ENCODE assay signal across 24 cellular contexts in the genomic region with DNA sequence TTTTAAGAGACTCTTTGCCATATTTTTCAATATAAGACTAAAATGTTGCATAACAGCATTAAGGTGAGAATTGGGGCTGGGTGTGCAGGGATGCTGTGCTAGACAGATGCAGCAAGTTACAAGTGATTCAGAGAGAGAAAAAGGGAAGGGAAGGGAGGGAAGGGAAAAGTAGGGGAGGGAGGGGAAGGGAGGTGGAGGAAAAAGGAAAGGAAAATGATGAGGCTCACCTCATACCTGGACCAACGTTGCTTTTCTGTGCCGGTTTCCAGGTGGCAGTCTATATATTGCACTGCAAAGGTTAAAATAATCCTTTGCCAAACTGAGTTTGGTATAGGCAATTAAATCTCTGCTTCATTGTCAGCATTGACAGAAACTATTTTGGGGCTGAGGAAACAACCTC.
"Had no signal": no experiment of that assay in that cellular context is flagged by ENCODE, and none has a peak within 500 bp of the region (broad histone marks: within the 10 kb centered on the region; RNA-seq: fewer than 3 reads in every experiment).

No MANE protein-coding gene starts in this region.

- FAIRE-seq: endometrium had no signal

- H3K4me1 ChIP-seq: colonic mucosa, gastroesophageal sphincter, left lung, lower lobe of right lung had no signal

- H3K27ac ChIP-seq: colonic mucosa, epithelial cell of prostate, esophagus squamous epithelium, gastroesophageal sphincter, heart left ventricle, hepatocyte, left lung, lower lobe of right lung had no signal

- DNase-seq: colonic mucosa; cortex of kidney; effector CD8-positive, alpha-beta T cell; effector memory CD8-positive, alpha-beta T cell; endodermal cell; erythroblast; esophagus squamous epithelium; foreskin fibroblast; foreskin melanocyte; heart left ventricle; hypothalamus; immature natural killer cell; islet precursor cell; left cardiac atrium; left lung; left ventricle myocardium superior; lower lobe of right lung; mesenchymal stem cell; mucosa of descending colon; naive B cell had no signal

- H2AFZ ChIP-seq: hepatocyte had no signal

- H3K36me3 ChIP-seq: colonic mucosa, esophagus squamous epithelium, gastroesophageal sphincter, heart left ventricle, left lung, lower lobe of right lung had no signal

- H3K4me3 ChIP-seq: colonic mucosa, esophagus squamous epithelium, gastroesophageal sphincter, heart left ventricle, hepatocyte, left lung, lower lobe of right lung, mucosa of descending colon had no signal

- H3K9me3 ChIP-seq: colonic mucosa, esophagus squamous epithelium, gastroesophageal sphincter, heart left ventricle, left lung, lower lobe of right lung, mucosa of descending colon had no signal

- H3K27me3 ChIP-seq: colonic mucosa, esophagus squamous epithelium, gastroesophageal sphincter, heart left ventricle, hepatocyte, left lung had no signal

- H3K4me2 ChIP-seq: hepatocyte had no signal

- H3K79me2 ChIP-seq: hepatocyte had no signal
